Comparison of ENCODE assay signal across 7 cellular contexts in the genomic region with DNA sequence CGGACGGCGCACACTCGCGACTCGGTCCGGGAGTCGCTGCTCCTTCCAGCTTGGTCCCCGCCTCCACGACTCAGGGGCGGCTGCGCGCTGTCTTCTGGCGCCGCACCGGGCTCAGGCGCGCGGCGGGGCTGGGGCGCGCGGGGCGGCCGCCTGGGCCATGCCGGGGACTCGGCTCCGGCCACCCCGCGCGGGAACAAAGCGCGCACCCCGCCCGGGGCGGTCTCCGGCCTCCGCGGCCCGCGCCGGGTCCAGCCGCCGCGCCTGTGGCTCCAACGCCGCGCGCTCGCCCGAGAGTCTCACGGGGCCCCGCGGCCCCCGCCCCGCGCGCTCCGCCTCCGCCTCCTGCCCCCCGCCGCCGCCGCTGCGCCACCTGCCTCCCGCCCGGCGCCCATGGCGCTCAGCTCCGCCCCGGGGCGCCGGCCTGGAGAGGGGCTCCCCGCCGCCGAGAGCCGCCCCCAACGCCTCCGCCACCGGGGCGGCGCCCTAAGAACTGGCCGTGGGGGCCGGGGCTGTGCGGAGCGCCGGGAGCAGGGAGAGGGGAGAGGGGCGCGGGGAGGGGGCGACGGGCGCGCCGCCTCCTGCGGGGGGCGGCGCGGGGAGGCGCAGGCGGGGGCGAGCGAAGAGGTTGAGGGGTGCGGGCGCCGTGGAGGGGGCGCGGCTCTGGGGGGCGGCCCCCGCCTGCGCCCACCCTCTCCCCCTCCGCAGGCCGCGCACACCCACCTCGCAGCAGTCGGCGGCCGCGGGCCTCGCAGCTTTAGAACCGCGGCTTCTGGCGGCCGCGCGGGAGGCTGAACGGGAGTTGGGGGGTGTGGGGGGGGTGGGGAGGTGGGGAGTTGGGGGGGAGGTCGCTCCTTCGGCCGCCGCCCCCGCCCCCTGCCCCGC. TPM values are rescaled to one million over a fixed set of nuclear protein-coding genes. Genes with fewer than 3 reads are reported as not detected.
DNase-seq lines count a peak whose midpoint lies in the region; ATAC-seq and TF ChIP-seq lines count a peak whose summit lies in the region.

No MANE protein-coding gene starts in this region.

- H3K14ac ChIP-seq in trophoblast cell (ENCODE audit: low read length): no peak overlapping the region

- H3K9ac ChIP-seq in trophoblast cell (ENCODE audit: low read length): no peak overlapping the region

- peaks cover 48 to 77% of the 10 kb centered on the region in 2 donors for H3K27me3 Mint-ChIP-seq in effector memory CD8-positive, alpha-beta T cell
- peaks cover 5% of the 10 kb centered on the region for H3K27me3 Mint-ChIP-seq in endothelial cell (ENCODE audit: unreplicated experiment)

- H3K79me2 ChIP-seq in trophoblast cell (ENCODE audit: control insufficient read depth, insufficient read depth, low read length, poor library complexity): no peaks in the 10 kb centered on the region

- DNase-seq in effector memory CD8-positive, alpha-beta T cell: no peak
- DNase-seq in trophoblast cell (no peak), NOMO-1 (lab: John Stamatoyannopoulos, UW; ENCODE audit: unreplicated experiment in 2 of 2) (no peak), endothelial cell (ENCODE audit: low spot score) (no peak), SW 1271 (lab: John Stamatoyannopoulos, UW) (no peak)

- no peak overlapping the region for H2BK120ac ChIP-seq in trophoblast cell (ENCODE audit: insufficient read depth, low read length, poor library complexity)

- no peak overlapping the region for H2BK12ac ChIP-seq in trophoblast cell (ENCODE audit: low read length)

- peaks cover 3 to 8% of the 10 kb centered on the region in 2 donors for H3K4me1 Mint-ChIP-seq in effector memory CD8-positive, alpha-beta T cell (ENCODE audit: low read depth in 2 of 2)
- no peaks in the 10 kb centered on the region for H3K4me1 Mint-ChIP-seq in endothelial cell (ENCODE audit: unreplicated experiment)

- peaks cover 33% of the 10 kb centered on the region for H3K27me3 ChIP-seq in trophoblast cell (ENCODE audit: insufficient read depth, low read length)

- peak overlapping the region; percentile 58 for H3K4me2 ChIP-seq in trophoblast cell (ENCODE audit: low read length)

- peaks cover 6% of the 10 kb centered on the region for H3K9me3 ChIP-seq in trophoblast cell (ENCODE audit: insufficient read depth, low read depth, low read length)

- WGBS in trophoblast cell (ENCODE audit: extremely low coverage, insufficient coverage, insufficient read length): no CpG with 5 or more reads among the region's 132 CpGs

- H4K8ac ChIP-seq in trophoblast cell (ENCODE audit: low read depth, low read length): no peak overlapping the region

- H3K36me3 Mint-ChIP-seq in effector memory CD8-positive, alpha-beta T cell (ENCODE audit: insufficient read depth): no peaks in the 10 kb centered on the region
- H3K36me3 Mint-ChIP-seq in endothelial cell (ENCODE audit: low read depth, unreplicated experiment): no peaks in the 10 kb centered on the region

- no peak overlapping the region for H3K27ac ChIP-seq in trophoblast cell (ENCODE audit: low read depth, low read length)

- H4K91ac ChIP-seq in trophoblast cell (ENCODE audit: low read depth, low read length): no peak overlapping the region

- H2BK5ac ChIP-seq in trophoblast cell (ENCODE audit: low read depth, low read length, poor library complexity): no peak overlapping the region

- no peaks in the 10 kb centered on the region for H3K79me1 ChIP-seq in trophoblast cell (ENCODE audit: low read length)

- ATAC-seq in GM18868 (IDR thresholded peaks at IDR 0.05; ENCODE audit: unreplicated experiment) (peak; percentile 33), HG02973 (IDR thresholded peaks at IDR 0.05; ENCODE audit: unreplicated experiment) (peak; percentile 30)
- ATAC-seq in effector memory CD8-positive, alpha-beta T cell (replicated peaks): peak; percentile 24

- H2AFZ ChIP-seq in trophoblast cell (ENCODE audit: insufficient read depth, low read length, poor library complexity): peak overlapping the region; percentile 19

- no peak overlapping the region for H3K4me3 Mint-ChIP-seq in effector memory CD8-positive, alpha-beta T cell
- no peak overlapping the region for H3K4me3 Mint-ChIP-seq in endothelial cell (ENCODE audit: unreplicated experiment)

- H4K12ac ChIP-seq in trophoblast cell (ENCODE audit: low read depth, low read length): no peak overlapping the region

- H3K4ac ChIP-seq in trophoblast cell (ENCODE audit: low read depth, low read length): no peak overlapping the region

- H3K9me3 Mint-ChIP-seq in effector memory CD8-positive, alpha-beta T cell: no peaks in the 10 kb centered on the region
- H3K9me3 Mint-ChIP-seq in endothelial cell (ENCODE audit: unreplicated experiment): no peaks in the 10 kb centered on the region

- no peak overlapping the region for H3K27ac Mint-ChIP-seq in effector memory CD8-positive, alpha-beta T cell
- no peak overlapping the region for H3K27ac Mint-ChIP-seq in endothelial cell (ENCODE audit: unreplicated experiment)

- no peak overlapping the region for H2AK5ac ChIP-seq in trophoblast cell (ENCODE audit: low read length)

- no peak for TF ChIP-seq CTCF in endothelial cell (IDR thresholded peaks at IDR 0.05; ENCODE audit: unreplicated experiment)

- peak overlapping the region; percentile 33 for H3K4me3 ChIP-seq in trophoblast cell (ENCODE audit: low read depth, low read length)

- H3K18ac ChIP-seq in trophoblast cell (ENCODE audit: low read length): no peak overlapping the region

- H3K23ac ChIP-seq in trophoblast cell (ENCODE audit: low read length): no peak overlapping the region

- peaks cover 11 to 17% of the 10 kb centered on the region in 2 experiments for H3K4me1 ChIP-seq in trophoblast cell (ENCODE audit: control insufficient read depth in 1 of 2, insufficient read depth in 2 of 2, low read length in 2 of 2)

- no peaks in the 10 kb centered on the region for H3K36me3 ChIP-seq in trophoblast cell (ENCODE audit: control insufficient read depth in 1 of 2, insufficient read depth in 2 of 2, low read length in 2 of 2)

RNA-seq across cellular contexts. Expression of a gene that starts 35.7 kb away (rescaled TPM):
- polyA plus RNA-seq in trophoblast cell (2013): 1.7 and 2.2 TPM in 2 replicates
- 1.6 TPM for total RNA-seq in endothelial cell (ENCODE audit: unreplicated experiment)
